1 cellular context compared by ENCODE assay signal in the genomic region with DNA sequence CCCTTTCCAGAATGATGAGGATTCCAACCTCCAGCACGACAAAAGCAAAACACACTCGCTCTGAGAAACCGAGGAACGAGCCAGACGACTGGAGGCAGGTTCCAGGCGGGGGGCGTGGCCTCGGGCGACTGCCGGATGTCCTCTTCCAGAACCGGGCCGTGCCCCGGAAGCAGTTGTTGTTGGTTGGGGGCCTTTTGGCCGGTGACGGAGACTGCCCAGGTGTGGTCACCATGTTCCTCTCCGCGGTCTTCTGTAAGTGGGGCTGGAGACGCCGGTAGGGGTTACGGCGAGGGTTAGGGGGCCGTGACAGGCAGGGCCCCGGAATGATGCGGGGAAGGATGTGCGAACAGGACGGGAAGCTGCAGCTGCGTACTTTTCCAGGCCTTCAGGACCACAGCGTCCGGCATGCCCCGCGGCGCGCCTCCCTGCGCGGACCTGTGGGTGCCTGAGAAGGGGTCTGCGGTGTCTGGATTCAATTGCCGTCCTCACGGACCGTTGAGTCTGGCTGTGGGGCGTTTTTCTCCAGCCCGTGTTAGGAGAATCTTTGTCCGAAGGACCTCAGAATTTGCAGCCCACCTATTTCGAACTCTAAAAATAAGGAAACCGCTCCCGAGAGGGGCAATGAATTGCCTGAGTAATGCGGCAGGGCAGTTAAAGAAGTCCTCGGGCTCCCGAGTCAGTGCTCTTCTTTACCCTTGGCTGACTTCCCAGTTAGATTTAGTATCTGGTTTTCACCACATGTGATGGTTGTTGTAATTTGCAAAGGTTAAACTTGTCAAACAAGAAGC.
TF ChIP-seq lines count a peak whose summit lies in the region.

A gene (plus strand): TSS at position 172 of the 788 bp plus-strand sequence. CDS start 59 bp downstream, at position 231.

TF ChIP-seq in HepG2, 621 proteins besides CTCF, POLR2A, EP300 and RAD21 (continued from another document and continues in another):
- TF ChIP-seq WIZ (CRISPR knock-in tag; IDR thresholded peaks at IDR 0.05) (peak; percentile 51; the same call in 1 of the 2 replicates), PHB2 (IDR thresholded peaks at IDR 0.05; ENCODE audit: partially characterized antibody) (no peak), GATA4 (IDR thresholded peaks at IDR 0.05; ENCODE audit: borderline replicate concordance, low read depth) (peak; percentile 60; the same call in 1 of the 2 replicates), ZNF431 (CRISPR knock-in tag; IDR thresholded peaks at IDR 0.05; ENCODE audit: borderline replicate concordance, low read depth) (no peak), ZNF160 (CRISPR knock-in tag; IDR thresholded peaks at IDR 0.05) (no peak; the same call in 1 of the 2 replicates), FOSL2 (CRISPR knock-in tag; IDR thresholded peaks at IDR 0.05) (peak; percentile 66), MAF1 (CRISPR knock-in tag; IDR thresholded peaks at IDR 0.05; ENCODE audit: borderline replicate concordance) (peak; percentile 85; the same call in 1 of the 2 replicates), ZNF326 (CRISPR knock-in tag; IDR thresholded peaks at IDR 0.05; ENCODE audit: borderline replicate concordance) (peak; percentile 87; the same call in 1 of the 2 replicates), ZNF382 (CRISPR knock-in tag; IDR thresholded peaks at IDR 0.05; ENCODE audit: borderline replicate concordance) (no peak), TARDBP (CRISPR knock-in tag; IDR thresholded peaks at IDR 0.05) (peak; percentile 96), HCFC1 (IDR thresholded peaks at IDR 0.05; ENCODE audit: low read depth, low read length) (peak; percentile 65), ERF (CRISPR knock-in tag; IDR thresholded peaks at IDR 0.05) (peak; percentile 91), ZNF674 (CRISPR knock-in tag; IDR thresholded peaks at IDR 0.05; ENCODE audit: low read depth) (no peak), ZC3H4 (CRISPR knock-in tag; IDR thresholded peaks at IDR 0.05; ENCODE audit: borderline replicate concordance) (no peak), ZNF224 (CRISPR knock-in tag; IDR thresholded peaks at IDR 0.05) (peak; percentile 95; the same call in 1 of the 2 replicates), NR2F6 (IDR thresholded peaks at IDR 0.05) (no peak; the same call in 1 of the 2 replicates), NR2F6 (CRISPR knock-in tag; IDR thresholded peaks at IDR 0.05) (peak; percentile 52), ZNF572 (CRISPR knock-in tag; IDR thresholded peaks at IDR 0.05) (0 out of 2 replicates have a peak, but pooled peaks have one; percentile 55), MXI1 (IDR thresholded peaks at IDR 0.05; ENCODE audit: borderline replicate concordance, low read depth, low read length) (peak; percentile 85; the same call in 1 of the 3 replicates), ZNF292 (CRISPR knock-in tag; IDR thresholded peaks at IDR 0.05; ENCODE audit: borderline replicate concordance, low read depth) (peak; percentile 60; the same call in 1 of the 2 replicates), TBL1XR1 (IDR thresholded peaks at IDR 0.05; ENCODE audit: borderline replicate concordance, low read length, partially characterized antibody) (peak; percentile 54), ZNF605 (CRISPR knock-in tag; IDR thresholded peaks at IDR 0.05) (no peak), CBX2 (IDR thresholded peaks at IDR 0.05; ENCODE audit: low read depth, low read length) (no peak), CBX2 (CRISPR knock-in tag; IDR thresholded peaks at IDR 0.05; ENCODE audit: low read depth) (no peak), XRCC5 (optimal IDR thresholded peaks at IDR 0.05; ENCODE audit: low read length) (peak; percentile 84), MBNL3 (CRISPR knock-in tag; conservative IDR thresholded peaks at IDR 0.05) (no peak), SCMH1 (CRISPR knock-in tag; IDR thresholded peaks at IDR 0.05; ENCODE audit: borderline replicate concordance) (no peak), TAF1 (CRISPR knock-in tag; IDR thresholded peaks at IDR 0.05) (peak; percentile 91), NCOR1 (IDR thresholded peaks at IDR 0.05; ENCODE audit: borderline replicate concordance, low read length) (peak; percentile 36; the same call in 1 of the 2 replicates), ZBTB8A (CRISPR knock-in tag; IDR thresholded peaks at IDR 0.05; ENCODE audit: borderline replicate concordance, low read depth) (no peak), PHF21A (CRISPR knock-in tag; IDR thresholded peaks at IDR 0.05) (peak; percentile 56; the same call in 1 of the 2 replicates), SATB2 (CRISPR knock-in tag; IDR thresholded peaks at IDR 0.05) (no peak; the same call in 1 of the 2 replicates)
- TF ChIP-seq, protein P1, sequence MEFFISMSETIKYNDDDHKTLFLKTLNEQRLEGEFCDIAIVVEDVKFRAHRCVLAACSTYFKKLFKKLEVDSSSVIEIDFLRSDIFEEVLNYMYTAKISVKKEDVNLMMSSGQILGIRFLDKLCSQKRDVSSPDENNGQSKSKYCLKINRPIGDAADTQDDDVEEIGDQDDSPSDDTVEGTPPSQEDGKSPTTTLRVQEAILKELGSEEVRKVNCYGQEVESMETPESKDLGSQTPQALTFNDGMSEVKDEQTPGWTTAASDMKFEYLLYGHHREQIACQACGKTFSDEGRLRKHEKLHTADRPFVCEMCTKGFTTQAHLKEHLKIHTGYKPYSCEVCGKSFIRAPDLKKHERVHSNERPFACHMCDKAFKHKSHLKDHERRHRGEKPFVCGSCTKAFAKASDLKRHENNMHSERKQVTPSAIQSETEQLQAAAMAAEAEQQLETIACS (CRISPR knock-in tag; IDR thresholded peaks at IDR 0.05): no peak; the same call in 1 of the 2 replicates
- TF ChIP-seq, protein P2, sequence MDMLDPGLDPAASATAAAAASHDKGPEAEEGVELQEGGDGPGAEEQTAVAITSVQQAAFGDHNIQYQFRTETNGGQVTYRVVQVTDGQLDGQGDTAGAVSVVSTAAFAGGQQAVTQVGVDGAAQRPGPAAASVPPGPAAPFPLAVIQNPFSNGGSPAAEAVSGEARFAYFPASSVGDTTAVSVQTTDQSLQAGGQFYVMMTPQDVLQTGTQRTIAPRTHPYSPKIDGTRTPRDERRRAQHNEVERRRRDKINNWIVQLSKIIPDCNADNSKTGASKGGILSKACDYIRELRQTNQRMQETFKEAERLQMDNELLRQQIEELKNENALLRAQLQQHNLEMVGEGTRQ (IDR thresholded peaks at IDR 0.05; ENCODE audit: low read depth, low read length): no peak
- TF ChIP-seq, protein P2 (CRISPR knock-in tag; IDR thresholded peaks at IDR 0.05; ENCODE audit: borderline replicate concordance): no peak
- TF ChIP-seq, protein P3, sequence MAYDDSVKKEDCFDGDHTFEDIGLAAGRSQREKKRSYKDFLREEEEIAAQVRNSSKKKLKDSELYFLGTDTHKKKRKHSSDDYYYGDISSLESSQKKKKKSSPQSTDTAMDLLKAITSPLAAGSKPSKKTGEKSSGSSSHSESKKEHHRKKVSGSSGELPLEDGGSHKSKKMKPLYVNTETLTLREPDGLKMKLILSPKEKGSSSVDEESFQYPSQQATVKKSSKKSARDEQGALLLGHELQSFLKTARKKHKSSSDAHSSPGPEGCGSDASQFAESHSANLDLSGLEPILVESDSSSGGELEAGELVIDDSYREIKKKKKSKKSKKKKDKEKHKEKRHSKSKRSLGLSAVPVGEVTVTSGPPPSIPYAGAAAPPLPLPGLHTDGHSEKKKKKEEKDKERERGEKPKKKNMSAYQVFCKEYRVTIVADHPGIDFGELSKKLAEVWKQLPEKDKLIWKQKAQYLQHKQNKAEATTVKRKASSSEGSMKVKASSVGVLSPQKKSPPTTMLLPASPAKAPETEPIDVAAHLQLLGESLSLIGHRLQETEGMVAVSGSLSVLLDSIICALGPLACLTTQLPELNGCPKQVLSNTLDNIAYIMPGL (CRISPR knock-in tag; IDR thresholded peaks at IDR 0.05; ENCODE audit: borderline replicate concordance in 1 of 2, low read depth in 1 of 2): peak; percentile 87 to 89; a peak in 3 of 4 replicates
- TF ChIP-seq, protein P4, sequence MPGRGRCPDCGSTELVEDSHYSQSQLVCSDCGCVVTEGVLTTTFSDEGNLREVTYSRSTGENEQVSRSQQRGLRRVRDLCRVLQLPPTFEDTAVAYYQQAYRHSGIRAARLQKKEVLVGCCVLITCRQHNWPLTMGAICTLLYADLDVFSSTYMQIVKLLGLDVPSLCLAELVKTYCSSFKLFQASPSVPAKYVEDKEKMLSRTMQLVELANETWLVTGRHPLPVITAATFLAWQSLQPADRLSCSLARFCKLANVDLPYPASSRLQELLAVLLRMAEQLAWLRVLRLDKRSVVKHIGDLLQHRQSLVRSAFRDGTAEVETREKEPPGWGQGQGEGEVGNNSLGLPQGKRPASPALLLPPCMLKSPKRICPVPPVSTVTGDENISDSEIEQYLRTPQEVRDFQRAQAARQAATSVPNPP (CRISPR knock-in tag; IDR thresholded peaks at IDR 0.05): peak; percentile 91
- TF ChIP-seq, protein P5, sequence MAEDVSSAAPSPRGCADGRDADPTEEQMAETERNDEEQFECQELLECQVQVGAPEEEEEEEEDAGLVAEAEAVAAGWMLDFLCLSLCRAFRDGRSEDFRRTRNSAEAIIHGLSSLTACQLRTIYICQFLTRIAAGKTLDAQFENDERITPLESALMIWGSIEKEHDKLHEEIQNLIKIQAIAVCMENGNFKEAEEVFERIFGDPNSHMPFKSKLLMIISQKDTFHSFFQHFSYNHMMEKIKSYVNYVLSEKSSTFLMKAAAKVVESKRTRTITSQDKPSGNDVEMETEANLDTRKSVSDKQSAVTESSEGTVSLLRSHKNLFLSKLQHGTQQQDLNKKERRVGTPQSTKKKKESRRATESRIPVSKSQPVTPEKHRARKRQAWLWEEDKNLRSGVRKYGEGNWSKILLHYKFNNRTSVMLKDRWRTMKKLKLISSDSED (CRISPR knock-in tag; IDR thresholded peaks at IDR 0.05): no peak
- TF ChIP-seq, protein P6, sequence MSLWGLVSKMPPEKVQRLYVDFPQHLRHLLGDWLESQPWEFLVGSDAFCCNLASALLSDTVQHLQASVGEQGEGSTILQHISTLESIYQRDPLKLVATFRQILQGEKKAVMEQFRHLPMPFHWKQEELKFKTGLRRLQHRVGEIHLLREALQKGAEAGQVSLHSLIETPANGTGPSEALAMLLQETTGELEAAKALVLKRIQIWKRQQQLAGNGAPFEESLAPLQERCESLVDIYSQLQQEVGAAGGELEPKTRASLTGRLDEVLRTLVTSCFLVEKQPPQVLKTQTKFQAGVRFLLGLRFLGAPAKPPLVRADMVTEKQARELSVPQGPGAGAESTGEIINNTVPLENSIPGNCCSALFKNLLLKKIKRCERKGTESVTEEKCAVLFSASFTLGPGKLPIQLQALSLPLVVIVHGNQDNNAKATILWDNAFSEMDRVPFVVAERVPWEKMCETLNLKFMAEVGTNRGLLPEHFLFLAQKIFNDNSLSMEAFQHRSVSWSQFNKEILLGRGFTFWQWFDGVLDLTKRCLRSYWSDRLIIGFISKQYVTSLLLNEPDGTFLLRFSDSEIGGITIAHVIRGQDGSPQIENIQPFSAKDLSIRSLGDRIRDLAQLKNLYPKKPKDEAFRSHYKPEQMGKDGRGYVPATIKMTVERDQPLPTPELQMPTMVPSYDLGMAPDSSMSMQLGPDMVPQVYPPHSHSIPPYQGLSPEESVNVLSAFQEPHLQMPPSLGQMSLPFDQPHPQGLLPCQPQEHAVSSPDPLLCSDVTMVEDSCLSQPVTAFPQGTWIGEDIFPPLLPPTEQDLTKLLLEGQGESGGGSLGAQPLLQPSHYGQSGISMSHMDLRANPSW (CRISPR knock-in tag; IDR thresholded peaks at IDR 0.05; ENCODE audit: borderline replicate concordance): peak; percentile 94; the same call in 1 of the 2 replicates
- TF ChIP-seq, protein P7, sequence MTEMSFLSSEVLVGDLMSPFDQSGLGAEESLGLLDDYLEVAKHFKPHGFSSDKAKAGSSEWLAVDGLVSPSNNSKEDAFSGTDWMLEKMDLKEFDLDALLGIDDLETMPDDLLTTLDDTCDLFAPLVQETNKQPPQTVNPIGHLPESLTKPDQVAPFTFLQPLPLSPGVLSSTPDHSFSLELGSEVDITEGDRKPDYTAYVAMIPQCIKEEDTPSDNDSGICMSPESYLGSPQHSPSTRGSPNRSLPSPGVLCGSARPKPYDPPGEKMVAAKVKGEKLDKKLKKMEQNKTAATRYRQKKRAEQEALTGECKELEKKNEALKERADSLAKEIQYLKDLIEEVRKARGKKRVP (CRISPR knock-in tag; IDR thresholded peaks at IDR 0.05): 0 out of 4 replicates have a peak, but pooled peaks of 1 of the 2 experiments have one; percentile 30
- TF ChIP-seq, protein P8, sequence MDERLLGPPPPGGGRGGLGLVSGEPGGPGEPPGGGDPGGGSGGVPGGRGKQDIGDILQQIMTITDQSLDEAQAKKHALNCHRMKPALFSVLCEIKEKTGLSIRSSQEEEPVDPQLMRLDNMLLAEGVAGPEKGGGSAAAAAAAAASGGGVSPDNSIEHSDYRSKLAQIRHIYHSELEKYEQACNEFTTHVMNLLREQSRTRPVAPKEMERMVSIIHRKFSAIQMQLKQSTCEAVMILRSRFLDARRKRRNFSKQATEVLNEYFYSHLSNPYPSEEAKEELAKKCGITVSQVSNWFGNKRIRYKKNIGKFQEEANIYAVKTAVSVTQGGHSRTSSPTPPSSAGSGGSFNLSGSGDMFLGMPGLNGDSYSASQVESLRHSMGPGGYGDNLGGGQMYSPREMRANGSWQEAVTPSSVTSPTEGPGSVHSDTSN (CRISPR knock-in tag; IDR thresholded peaks at IDR 0.05): no peak
- TF ChIP-seq, protein P9, sequence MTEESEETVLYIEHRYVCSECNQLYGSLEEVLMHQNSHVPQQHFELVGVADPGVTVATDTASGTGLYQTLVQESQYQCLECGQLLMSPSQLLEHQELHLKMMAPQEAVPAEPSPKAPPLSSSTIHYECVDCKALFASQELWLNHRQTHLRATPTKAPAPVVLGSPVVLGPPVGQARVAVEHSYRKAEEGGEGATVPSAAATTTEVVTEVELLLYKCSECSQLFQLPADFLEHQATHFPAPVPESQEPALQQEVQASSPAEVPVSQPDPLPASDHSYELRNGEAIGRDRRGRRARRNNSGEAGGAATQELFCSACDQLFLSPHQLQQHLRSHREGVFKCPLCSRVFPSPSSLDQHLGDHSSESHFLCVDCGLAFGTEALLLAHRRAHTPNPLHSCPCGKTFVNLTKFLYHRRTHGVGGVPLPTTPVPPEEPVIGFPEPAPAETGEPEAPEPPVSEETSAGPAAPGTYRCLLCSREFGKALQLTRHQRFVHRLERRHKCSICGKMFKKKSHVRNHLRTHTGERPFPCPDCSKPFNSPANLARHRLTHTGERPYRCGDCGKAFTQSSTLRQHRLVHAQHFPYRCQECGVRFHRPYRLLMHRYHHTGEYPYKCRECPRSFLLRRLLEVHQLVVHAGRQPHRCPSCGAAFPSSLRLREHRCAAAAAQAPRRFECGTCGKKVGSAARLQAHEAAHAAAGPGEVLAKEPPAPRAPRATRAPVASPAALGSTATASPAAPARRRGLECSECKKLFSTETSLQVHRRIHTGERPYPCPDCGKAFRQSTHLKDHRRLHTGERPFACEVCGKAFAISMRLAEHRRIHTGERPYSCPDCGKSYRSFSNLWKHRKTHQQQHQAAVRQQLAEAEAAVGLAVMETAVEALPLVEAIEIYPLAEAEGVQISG (CRISPR knock-in tag; IDR thresholded peaks at IDR 0.05): peak; percentile 88
- TF ChIP-seq, protein P10, sequence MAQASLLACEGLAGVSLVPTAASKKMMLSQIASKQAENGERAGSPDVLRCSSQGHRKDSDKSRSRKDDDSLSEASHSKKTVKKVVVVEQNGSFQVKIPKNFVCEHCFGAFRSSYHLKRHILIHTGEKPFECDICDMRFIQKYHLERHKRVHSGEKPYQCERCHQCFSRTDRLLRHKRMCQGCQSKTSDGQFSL (CRISPR knock-in tag; IDR thresholded peaks at IDR 0.05): no peak
